31 cellular contexts compared by ENCODE assay signal in genomic region chr10:29656451-29656992, GRCh38.
"Had no signal": no experiment of that assay in that cellular context is flagged by ENCODE, and none has a peak within 500 bp of the region (broad histone marks: within the 10 kb centered on the region; RNA-seq: fewer than 3 reads in every experiment).

No MANE protein-coding gene starts in this region.

- ATAC-seq: activated CD8-positive, alpha-beta memory T cell treated with anti-CD3 and anti-CD28 coated beads, Interleukin-2, amount 10 ng/mL, durations not matched to agents 7 days and 5 days; K562; PC-3; Right ventricle myocardium inferior had no signal

- DNase-seq: activated CD4-positive, alpha-beta memory T cell treated with anti-CD3 and anti-CD28 coated beads, Interleukin-2, amount 10 ng/mL, durations not matched to agents 7 days and 5 days; activated CD4-positive, alpha-beta T cell treated with anti-CD3 and anti-CD28 coated beads for 1 hour; activated CD4-positive, alpha-beta T cell treated with anti-CD3 and anti-CD28 coated beads for 48 hours; activated CD4-positive, CD25-positive, alpha-beta regulatory T cell; activated CD8-positive, alpha-beta memory T cell treated with anti-CD3 and anti-CD28 coated beads for 24 hours; activated CD8-positive, alpha-beta memory T cell treated with anti-CD3 and anti-CD28 coated beads, Interleukin-2, amount 10 ng/mL, durations not matched to agents 7 days and 5 days; activated CD8-positive, alpha-beta memory T cell treated with anti-CD3 and anti-CD28 coated beads, Interleukin-2, amount 50 U/mL, for 48 hours; activated effector memory CD4-positive, alpha-beta T cell treated with anti-CD3 and anti-CD28 coated beads, Interleukin-2, amount 50 U/mL, for 16 hours; activated naive CD4-positive, alpha-beta T cell; activated naive CD4-positive, alpha-beta T cell treated with anti-CD3 and anti-CD28 coated beads, Interleukin-2, amount 50 U/mL, for 16 hours; activated naive CD8-positive, alpha-beta T cell treated with anti-CD3 and anti-CD28 coated beads for 36 hours; activated T-cell treated with anti-CD3 and anti-CD28 coated beads, Interleukin-2, amount 50 U/mL, for 48 hours; amniotic stem cell; caudate nucleus; NCI-H1105 treated with DMSO at 0.1 percent for 48 hours; NCI-H1436; NCI-H1694; NCI-H2029; NCI-H345; NCI-H510A; NCI-H526; NCI-H748 treated with DMSO at 0.1 percent for 48 hours; NK-92 treated with Interleukin-12 subunit alpha and Interleukin-12 subunit beta, amount 100 ng/mL, for 24 hours; PC-3; T1000; WERI-Rb-1 had no signal

- H3K27me3 Mint-ChIP-seq: activated naive CD8-positive, alpha-beta T cell treated with anti-CD3 and anti-CD28 coated beads for 36 hours had no signal

- H3K4me3 Mint-ChIP-seq: activated CD4-positive, alpha-beta memory T cell treated with anti-CD3 and anti-CD28 coated beads, Interleukin-2, amount 10 ng/mL, durations not matched to agents 7 days and 5 days; activated CD8-positive, alpha-beta memory T cell treated with anti-CD3 and anti-CD28 coated beads, Interleukin-2, amount 10 ng/mL, durations not matched to agents 7 days and 5 days; activated naive CD8-positive, alpha-beta T cell treated with anti-CD3 and anti-CD28 coated beads for 36 hours; brain had no signal

- H3K36me3 ChIP-seq: WERI-Rb-1 had no signal

- H3K4me3 ChIP-seq: K562, SK-N-MC had no signal

- H3K27ac ChIP-seq: RWPE1, SK-N-MC, WERI-Rb-1 had no signal

- H3K27ac Mint-ChIP-seq: activated CD4-positive, alpha-beta memory T cell treated with anti-CD3 and anti-CD28 coated beads, Interleukin-2, amount 10 ng/mL, durations not matched to agents 7 days and 5 days; activated CD8-positive, alpha-beta memory T cell treated with anti-CD3 and anti-CD28 coated beads, Interleukin-2, amount 10 ng/mL, durations not matched to agents 7 days and 5 days had no signal
